ENCODE assay signal across 2 cellular contexts in genomic region chr10:129904323-129904722, GRCh38.
TF ChIP-seq lines count a peak whose summit lies in the region.

No MANE protein-coding gene starts in this region.

TF ChIP-seq in HEK293, 187 proteins besides CTCF, POLR2A, EP300 and RAD21:
- TF ChIP-seq IKZF3 (tag by site-specific recombination; IDR thresholded peaks at IDR 0.05), result no peak
- TF ChIP-seq, protein P1, sequence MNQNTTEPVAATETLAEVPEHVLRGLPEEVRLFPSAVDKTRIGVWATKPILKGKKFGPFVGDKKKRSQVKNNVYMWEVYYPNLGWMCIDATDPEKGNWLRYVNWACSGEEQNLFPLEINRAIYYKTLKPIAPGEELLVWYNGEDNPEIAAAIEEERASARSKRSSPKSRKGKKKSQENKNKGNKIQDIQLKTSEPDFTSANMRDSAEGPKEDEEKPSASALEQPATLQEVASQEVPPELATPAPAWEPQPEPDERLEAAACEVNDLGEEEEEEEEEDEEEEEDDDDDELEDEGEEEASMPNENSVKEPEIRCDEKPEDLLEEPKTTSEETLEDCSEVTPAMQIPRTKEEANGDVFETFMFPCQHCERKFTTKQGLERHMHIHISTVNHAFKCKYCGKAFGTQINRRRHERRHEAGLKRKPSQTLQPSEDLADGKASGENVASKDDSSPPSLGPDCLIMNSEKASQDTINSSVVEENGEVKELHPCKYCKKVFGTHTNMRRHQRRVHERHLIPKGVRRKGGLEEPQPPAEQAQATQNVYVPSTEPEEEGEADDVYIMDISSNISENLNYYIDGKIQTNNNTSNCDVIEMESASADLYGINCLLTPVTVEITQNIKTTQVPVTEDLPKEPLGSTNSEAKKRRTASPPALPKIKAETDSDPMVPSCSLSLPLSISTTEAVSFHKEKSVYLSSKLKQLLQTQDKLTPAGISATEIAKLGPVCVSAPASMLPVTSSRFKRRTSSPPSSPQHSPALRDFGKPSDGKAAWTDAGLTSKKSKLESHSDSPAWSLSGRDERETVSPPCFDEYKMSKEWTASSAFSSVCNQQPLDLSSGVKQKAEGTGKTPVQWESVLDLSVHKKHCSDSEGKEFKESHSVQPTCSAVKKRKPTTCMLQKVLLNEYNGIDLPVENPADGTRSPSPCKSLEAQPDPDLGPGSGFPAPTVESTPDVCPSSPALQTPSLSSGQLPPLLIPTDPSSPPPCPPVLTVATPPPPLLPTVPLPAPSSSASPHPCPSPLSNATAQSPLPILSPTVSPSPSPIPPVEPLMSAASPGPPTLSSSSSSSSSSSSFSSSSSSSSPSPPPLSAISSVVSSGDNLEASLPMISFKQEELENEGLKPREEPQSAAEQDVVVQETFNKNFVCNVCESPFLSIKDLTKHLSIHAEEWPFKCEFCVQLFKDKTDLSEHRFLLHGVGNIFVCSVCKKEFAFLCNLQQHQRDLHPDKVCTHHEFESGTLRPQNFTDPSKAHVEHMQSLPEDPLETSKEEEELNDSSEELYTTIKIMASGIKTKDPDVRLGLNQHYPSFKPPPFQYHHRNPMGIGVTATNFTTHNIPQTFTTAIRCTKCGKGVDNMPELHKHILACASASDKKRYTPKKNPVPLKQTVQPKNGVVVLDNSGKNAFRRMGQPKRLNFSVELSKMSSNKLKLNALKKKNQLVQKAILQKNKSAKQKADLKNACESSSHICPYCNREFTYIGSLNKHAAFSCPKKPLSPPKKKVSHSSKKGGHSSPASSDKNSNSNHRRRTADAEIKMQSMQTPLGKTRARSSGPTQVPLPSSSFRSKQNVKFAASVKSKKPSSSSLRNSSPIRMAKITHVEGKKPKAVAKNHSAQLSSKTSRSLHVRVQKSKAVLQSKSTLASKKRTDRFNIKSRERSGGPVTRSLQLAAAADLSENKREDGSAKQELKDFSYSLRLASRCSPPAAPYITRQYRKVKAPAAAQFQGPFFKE (tag by site-specific recombination; IDR thresholded peaks at IDR 0.05; ENCODE audit: borderline replicate concordance), result no peak
- no peak for TF ChIP-seq ZNF530 (tag by site-specific recombination; IDR thresholded peaks at IDR 0.05; ENCODE audit: low read depth)
- no peak for TF ChIP-seq SCRT2 (tag by site-specific recombination; IDR thresholded peaks at IDR 0.05)
- TF ChIP-seq ZNF366 (tag by site-specific recombination; conservative IDR thresholded peaks at IDR 0.05), result peak; percentile 92
- TF ChIP-seq ZBTB17 (tag by site-specific recombination; IDR thresholded peaks at IDR 0.05), result peak; percentile 65
- TF ChIP-seq ZNF558 (tag by site-specific recombination; IDR thresholded peaks at IDR 0.05), result no peak
- no peak for TF ChIP-seq ZNF747 (tag by site-specific recombination; IDR thresholded peaks at IDR 0.05)
- TF ChIP-seq, protein P2, sequence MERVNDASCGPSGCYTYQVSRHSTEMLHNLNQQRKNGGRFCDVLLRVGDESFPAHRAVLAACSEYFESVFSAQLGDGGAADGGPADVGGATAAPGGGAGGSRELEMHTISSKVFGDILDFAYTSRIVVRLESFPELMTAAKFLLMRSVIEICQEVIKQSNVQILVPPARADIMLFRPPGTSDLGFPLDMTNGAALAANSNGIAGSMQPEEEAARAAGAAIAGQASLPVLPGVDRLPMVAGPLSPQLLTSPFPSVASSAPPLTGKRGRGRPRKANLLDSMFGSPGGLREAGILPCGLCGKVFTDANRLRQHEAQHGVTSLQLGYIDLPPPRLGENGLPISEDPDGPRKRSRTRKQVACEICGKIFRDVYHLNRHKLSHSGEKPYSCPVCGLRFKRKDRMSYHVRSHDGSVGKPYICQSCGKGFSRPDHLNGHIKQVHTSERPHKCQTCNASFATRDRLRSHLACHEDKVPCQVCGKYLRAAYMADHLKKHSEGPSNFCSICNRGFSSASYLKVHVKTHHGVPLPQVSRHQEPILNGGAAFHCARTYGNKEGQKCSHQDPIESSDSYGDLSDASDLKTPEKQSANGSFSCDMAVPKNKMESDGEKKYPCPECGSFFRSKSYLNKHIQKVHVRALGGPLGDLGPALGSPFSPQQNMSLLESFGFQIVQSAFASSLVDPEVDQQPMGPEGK (tag by site-specific recombination; IDR thresholded peaks at IDR 0.05), result no peak
- no peak for TF ChIP-seq ZNF664 (tag by site-specific recombination; IDR thresholded peaks at IDR 0.05)
- no peak for TF ChIP-seq ZNF146 (tag by site-specific recombination; IDR thresholded peaks at IDR 0.05)
- TF ChIP-seq ZNF660 (tag by site-specific recombination; IDR thresholded peaks at IDR 0.05), result no peak
- TF ChIP-seq ZNF791 (tag by site-specific recombination; IDR thresholded peaks at IDR 0.05), result no peak
- no peak for TF ChIP-seq GFI1B (tag by site-specific recombination; IDR thresholded peaks at IDR 0.05)
- TF ChIP-seq SALL2 (tag by site-specific recombination; IDR thresholded peaks at IDR 0.05; ENCODE audit: borderline replicate concordance), result no peak

TF ChIP-seq in WTC11, 78 proteins besides CTCF, POLR2A, EP300 and RAD21:
- TF ChIP-seq RELA (CRISPR knock-in tag; IDR thresholded peaks at IDR 0.05; ENCODE audit: borderline replicate concordance) (no peak), STAT6 (CRISPR knock-in tag; conservative IDR thresholded peaks at IDR 0.05; ENCODE audit: low read depth) (no peak), KAT7 (CRISPR knock-in tag; IDR thresholded peaks at IDR 0.05; ENCODE audit: borderline replicate concordance) (no peak), MXD4 (CRISPR knock-in tag; IDR thresholded peaks at IDR 0.05; ENCODE audit: borderline replicate concordance) (no peak), JUN (CRISPR knock-in tag; IDR thresholded peaks at IDR 0.05) (no peak), NFYB (CRISPR knock-in tag; conservative IDR thresholded peaks at IDR 0.05; ENCODE audit: low read depth) (no peak), ZNF317 (CRISPR knock-in tag; IDR thresholded peaks at IDR 0.05; ENCODE audit: borderline replicate concordance, low read depth) (0 out of 2 replicates have a peak, but pooled peaks have one; percentile 46)
